Comparison of ENCODE assay signal across 16 cellular contexts in genomic region chr22:48534395-48534958, GRCh38.
DNase-seq lines count a peak whose midpoint lies in the region; ATAC-seq and TF ChIP-seq lines count a peak whose summit lies in the region.
"Had no signal": no experiment of that assay in that cellular context is flagged by ENCODE, and none has a peak within 500 bp of the region (broad histone marks: within the 10 kb centered on the region; RNA-seq: fewer than 3 reads in every experiment).

No MANE protein-coding gene starts in this region.

- H3K9me3 ChIP-seq in body of pancreas (no peaks in the 10 kb centered on the region), lower lobe of right lung (no peaks in the 10 kb centered on the region)
- H3K9me3 ChIP-seq: BLaER1 treated with 17β-estradiol and CSF1 and Interleukin-3, amounts not matched to agents 10 nM and 100 nM had no signal

- H3K27me3 ChIP-seq in H7 (ENCODE audit: control insufficient read depth, insufficient read depth, low read length) (no peaks in the 10 kb centered on the region), body of pancreas (no peaks in the 10 kb centered on the region), lower lobe of right lung (ENCODE audit: low read depth) (no peaks in the 10 kb centered on the region)

- H3K4me3 ChIP-seq in H7 (ENCODE audit: insufficient read depth, low read depth, low read length) (no peak overlapping the region), body of pancreas (no peak overlapping the region), lower lobe of right lung (no peak overlapping the region)
- H3K4me3 ChIP-seq: BLaER1 treated with 17β-estradiol and CSF1 and Interleukin-3, amounts not matched to agents 10 nM and 100 nM; GM23248 had no signal

- WGBS in body of pancreas, 2 donors, result 15 to 17% methylated on average over 12 to 22 of the region's 22 CpGs

- H3K27ac ChIP-seq in body of pancreas, result peak overlapping the region in 3 of 4 donors; percentile 76 to 91 (median 80)
- no peak overlapping the region for H3K27ac ChIP-seq in lower lobe of right lung
- H3K27ac ChIP-seq in temporal lobe (ENCODE audit: low read depth, low read length), result peak overlapping the region; percentile 40
- H3K27ac ChIP-seq: BLaER1 treated with 17β-estradiol and CSF1 and Interleukin-3, amounts not matched to agents 10 nM and 100 nM; GM23248 had no signal

- peak; percentile 33 for ATAC-seq in body of pancreas
- peak; percentile 7 to 15 for ATAC-seq in lower lobe of right lung
- no peak for ATAC-seq in HG02981 (IDR thresholded peaks at IDR 0.05; ENCODE audit: unreplicated experiment)
- ATAC-seq: HepG2 had no signal

- TF ChIP-seq POLR2A in body of pancreas (IDR thresholded peaks at IDR 0.05), result peak in 2 of 3 donors; percentile 27 to 50

- DNase-seq in H7 (peak; percentile 74), body of pancreas (peak; percentile 29 to 60 (median 42)), lower lobe of right lung (no peak), hepatic stellate cell (ENCODE audit: low spot score) (no peak), C1 segment of cervical spinal cord (lab: John Stamatoyannopoulos, UW) (no peak), retina (no peak)
- DNase-seq: ACHN; Calu3; CD4-positive, alpha-beta T cell; DMS 273 treated with DMSO at 0.1 percent for 48 hours; GM23248; H9 had no signal

- peaks cover 41% of the 10 kb centered on the region for H3K4me1 ChIP-seq in body of pancreas
- no peaks in the 10 kb centered on the region for H3K4me1 ChIP-seq in lower lobe of right lung

- intact Hi-C loops in body of pancreas (cut with DNase I) (no loop called here), lower lobe of right lung (cut with DNase I) (no loop called here)

- no peak for TF ChIP-seq CTCF in body of pancreas (IDR thresholded peaks at IDR 0.05)
- no peak for TF ChIP-seq CTCF in lower lobe of right lung (IDR thresholded peaks at IDR 0.05)

- H3K36me3 ChIP-seq in H7 (replicated peaks; ENCODE audit: control insufficient read depth, insufficient read depth, low read length) (no peaks in the 10 kb centered on the region; the same call in 1 of the 2 replicates), body of pancreas (replicated peaks in 1 of 2; ENCODE audit: insufficient read depth in 1 of 2, low read depth in 2 of 2) (no peaks in the 10 kb centered on the region), lower lobe of right lung (no peaks in the 10 kb centered on the region)
- H3K36me3 ChIP-seq: BLaER1 treated with 17β-estradiol and CSF1 and Interleukin-3, amounts not matched to agents 10 nM and 100 nM had no signal

Comparison
In these comparisons a context has a peak if more than half of its experiments do, and no peak if none do; other contexts are left out.
1. DNase-seq: peak in H7 (single experiment) and body of pancreas (4 of 4); none in lower lobe of right lung (single experiment), hepatic stellate cell (single experiment), C1 segment of cervical spinal cord (0 of 14) and retina (single experiment).